ENCODE assay signal across 21 cellular contexts in genomic region chr10:132963430-132963960, GRCh38. TPM values are rescaled to one million over a fixed set of nuclear protein-coding genes. Genes with fewer than 3 reads are reported as not detected.
A peak's percentile ranks its signal among the peaks of the same experiment; 100 is the strongest.
DNase-seq lines count a peak whose midpoint lies in the region; ATAC-seq, FAIRE-seq and TF ChIP-seq lines count a peak whose summit lies in the region.
"Had no signal": no experiment of that assay in that cellular context is flagged by ENCODE, and none has a peak within 500 bp of the region (broad histone marks: within the 10 kb centered on the region; RNA-seq: fewer than 3 reads in every experiment).

No MANE protein-coding gene starts in this region.

- TF ChIP-seq CTCF in left ventricle myocardium inferior (IDR thresholded peaks at IDR 0.05; ENCODE audit: borderline replicate concordance) (no peak), kidney (IDR thresholded peaks at IDR 0.05; ENCODE audit: borderline replicate concordance, extremely low read depth, insufficient read depth) (no peak)

- ATAC-seq in T-cell (replicated peaks in 1 of 4) = no peak
- no peak for ATAC-seq in stimulated activated naive B cell treated with anti-CD40 and anti-IgM and Interleukin-4, amounts not matched to agents 10 μg/mL and 1 μg/mL and 100 μg/mL, for 72 hours (replicated peaks)
- no peak for ATAC-seq in HG03457 (IDR thresholded peaks at IDR 0.05; ENCODE audit: unreplicated experiment)
- ATAC-seq: GM12878 had no signal

- POLR2A ChIA-PET in T-cell (lab: Charles Lee) = no interaction called here

- no peaks in the 10 kb centered on the region for H3K9me3 ChIP-seq in left ventricle myocardium inferior (replicated peaks)
- no peaks in the 10 kb centered on the region for H3K9me3 ChIP-seq in kidney (ENCODE audit: control insufficient read depth in 1 of 2, low read length in 2 of 2)
- H3K9me3 ChIP-seq: BE2C, HAP-1 had no signal

- H3K27me3 ChIP-seq in left ventricle myocardium inferior (ENCODE audit: low read depth) = peaks cover 34% of the 10 kb centered on the region

- peaks cover 35% of the 10 kb centered on the region for H3K4me1 ChIP-seq in left ventricle myocardium inferior
- H3K4me1 ChIP-seq in kidney (ENCODE audit: control insufficient read depth in 1 of 2, insufficient read depth in 1 of 2, low read depth in 1 of 2, low read length in 2 of 2) = peaks cover 0 to 11% of the 10 kb centered on the region in 2 donors
- H3K4me1 ChIP-seq: BE2C had no signal

- no peak overlapping the region for H3K4me3 ChIP-seq in left ventricle myocardium inferior
- H3K4me3 ChIP-seq in kidney (ENCODE audit: low read length in 2 of 2) = no peak overlapping the region
- H3K4me3 ChIP-seq: HAP-1 had no signal

- no peaks in the 10 kb centered on the region for H3K9me3 Mint-ChIP-seq in T-cell
- peaks cover 2 to 4% of the 10 kb centered on the region in 2 donors for H3K9me3 Mint-ChIP-seq in stimulated activated naive B cell treated with anti-CD40 and anti-IgM and Interleukin-4, amounts not matched to agents 10 μg/mL and 1 μg/mL and 100 μg/mL, for 72 hours

- H3K36me3 Mint-ChIP-seq in T-cell = no peaks in the 10 kb centered on the region
- peaks cover 0 to 2% of the 10 kb centered on the region in 2 donors for H3K36me3 Mint-ChIP-seq in stimulated activated naive B cell treated with anti-CD40 and anti-IgM and Interleukin-4, amounts not matched to agents 10 μg/mL and 1 μg/mL and 100 μg/mL, for 72 hours

- peaks cover 26 to 34% of the 10 kb centered on the region in 2 donors for H3K27me3 Mint-ChIP-seq in T-cell
- H3K27me3 Mint-ChIP-seq in stimulated activated naive B cell treated with anti-CD40 and anti-IgM and Interleukin-4, amounts not matched to agents 10 μg/mL and 1 μg/mL and 100 μg/mL, for 72 hours = peaks cover 56 to 57% of the 10 kb centered on the region in 2 donors

- intact Hi-C loops in cardiac septum (cut with DNase I) (no loop called here), left ventricle myocardium inferior (cut with micrococcal nuclease) (no loop called here), kidney (cut with DNase I) (no loop called here)

- no peaks in the 10 kb centered on the region for H3K36me3 ChIP-seq in left ventricle myocardium inferior
- H3K36me3 ChIP-seq in kidney (ENCODE audit: control insufficient read depth in 1 of 2, insufficient read depth in 2 of 2, low read length in 2 of 2) = no peaks in the 10 kb centered on the region
- H3K36me3 ChIP-seq: BE2C, HAP-1 had no signal

- no peak for FAIRE-seq in kidney (lab: Jason Lieb, UNC)
- FAIRE-seq: GM12878 had no signal

- DNase-seq in cardiac septum (ENCODE audit: low spot score) = peak; percentile 58
- DNase-seq in left ventricle myocardium inferior = no peak
- no peak for DNase-seq in T-cell
- peak; percentile 63 for DNase-seq in kidney
- DNase-seq in stimulated activated naive B cell treated with anti-CD40 and anti-IgM and Interleukin-4, amounts not matched to agents 10 μg/mL and 1 μg/mL and 100 μg/mL, for 72 hours = no peak
- DNase-seq in NOMO-1 treated with dmso at 0.1 percent for 144 hours (lab: John Stamatoyannopoulos, UW; ENCODE audit: unreplicated experiment) = no peak
- DNase-seq: activated CD4-positive, CD25-positive, alpha-beta regulatory T cell; BE2C; cerebellar nuclear complex; DMS153; effector CD8-positive, alpha-beta T cell; GF-D8; NCI-H2029; NCI-H524 treated with DMSO at 0.1 percent for 48 hours; stimulated activated CD4-positive, alpha-beta T cell treated with anti-CD3 and anti-CD28 coated beads, Interleukin-2, amount 100 ng/mL, for 48 hours had no signal

- no peak overlapping the region for H3K27ac Mint-ChIP-seq in T-cell
- H3K27ac Mint-ChIP-seq in stimulated activated naive B cell treated with anti-CD40 and anti-IgM and Interleukin-4, amounts not matched to agents 10 μg/mL and 1 μg/mL and 100 μg/mL, for 72 hours = peak overlapping the region; percentile 75

- H3K9ac ChIP-seq in kidney (ENCODE audit: low read length in 2 of 2) = no peak overlapping the region
- H3K9ac ChIP-seq: parathyroid adenoma had no signal

- CTCF ChIA-PET in T-cell (lab: Charles Lee) = no interaction called here

- peak overlapping the region in 2 of 3 donors; percentile 91 to 97 for H3K4me3 Mint-ChIP-seq in T-cell
- H3K4me3 Mint-ChIP-seq in stimulated activated naive B cell treated with anti-CD40 and anti-IgM and Interleukin-4, amounts not matched to agents 10 μg/mL and 1 μg/mL and 100 μg/mL, for 72 hours = peak overlapping the region; percentile 89 to 91

- H3K4me1 Mint-ChIP-seq in T-cell = peaks cover 14 to 28% (median 24%) of the 10 kb centered on the region in 3 donors
- peaks cover 24% of the 10 kb centered on the region in 2 donors for H3K4me1 Mint-ChIP-seq in stimulated activated naive B cell treated with anti-CD40 and anti-IgM and Interleukin-4, amounts not matched to agents 10 μg/mL and 1 μg/mL and 100 μg/mL, for 72 hours

- H3K27ac ChIP-seq in left ventricle myocardium inferior (replicated peaks) = no peak overlapping the region
- no peak overlapping the region for H3K27ac ChIP-seq in kidney (ENCODE audit: low read depth in 2 of 2, low read length in 2 of 2)
- H3K27ac ChIP-seq: HL-60, parathyroid adenoma had no signal

RNA-seq across cellular contexts. Expression of gene CFAP46, which starts 21.1 kb away (rescaled TPM):
- total RNA-seq in cardiac septum (0.94 TPM), left ventricle myocardium inferior (0.99 TPM), T-cell (not detected), kidney (8.3 TPM)
- polyA plus RNA-seq in kidney (ENCODE audit: insufficient read depth, low read depth, low replicate concordance) = 3.8 TPM
- total RNA-seq: GM12878, skeletal muscle tissue had no signal

Comparison
In these comparisons a context has a peak if more than half of its experiments do, and no peak if none do; other contexts are left out.
1. DNase-seq: peak in cardiac septum (single experiment) and kidney (single experiment); none in left ventricle myocardium inferior (single experiment), T-cell (0 of 34), stimulated activated naive B cell treated with anti-CD40 and anti-IgM and Interleukin-4, amounts not matched to agents 10 μg/mL and 1 μg/mL and 100 μg/mL, for 72 hours (single experiment) and NOMO-1 treated with dmso at 0.1 percent for 144 hours (single experiment).